9 cellular contexts compared by ENCODE assay signal in genomic region chr1:77716065-77716464, GRCh38.
"Had no signal": no experiment of that assay in that cellular context is flagged by ENCODE, and none has a peak within 500 bp of the region (broad histone marks: within the 10 kb centered on the region; RNA-seq: fewer than 3 reads in every experiment).

No MANE protein-coding gene starts in this region.

- H3K27ac ChIP-seq: GM23248 had no signal

- H3K27ac Mint-ChIP-seq: H9, IgD-negative memory B cell had no signal

- DNase-seq: GM23248, GOT3, H9, HCEC 1CT, Kasumi-1, KG1 had no signal

- H2AFZ ChIP-seq: GM23248 had no signal

- H3K9ac ChIP-seq: GM23248 had no signal

- H3K4me3 ChIP-seq: GM23248 had no signal

- H3K4me1 Mint-ChIP-seq: H9, IgD-negative memory B cell had no signal

- H3K27me3 Mint-ChIP-seq: IgD-negative memory B cell had no signal

- FAIRE-seq: H54, HTR-8/SVneo had no signal

- H3K9me3 Mint-ChIP-seq: H9, IgD-negative memory B cell had no signal

- H3K4me3 Mint-ChIP-seq: H9, IgD-negative memory B cell had no signal
